ENCODE assay signal across 26 cellular contexts in the genomic region with DNA sequence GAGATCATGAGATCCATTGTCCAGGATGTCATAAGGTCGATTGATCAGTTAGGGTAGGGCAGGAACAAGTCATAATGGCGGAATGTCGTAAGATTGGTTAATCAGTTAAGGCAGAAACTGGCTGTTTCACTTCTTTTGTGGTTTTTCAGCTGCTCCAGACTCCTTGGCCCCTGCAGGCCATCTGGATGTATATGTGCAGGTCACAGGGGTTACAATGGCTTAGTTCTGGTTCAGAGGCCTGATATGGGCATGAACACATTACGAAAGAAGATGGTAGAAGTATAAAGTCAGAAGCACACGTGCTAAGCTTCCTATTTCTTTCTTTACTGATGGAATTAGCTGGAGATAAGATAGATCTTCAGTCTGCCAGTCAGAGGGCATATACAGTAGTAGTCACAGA.
"Had no signal": no experiment of that assay in that cellular context is flagged by ENCODE, and none has a peak within 500 bp of the region (broad histone marks: within the 10 kb centered on the region; RNA-seq: fewer than 3 reads in every experiment).

No MANE protein-coding gene starts in this region.

- H3K4me3 Mint-ChIP-seq: activated CD8-positive, alpha-beta memory T cell treated with anti-CD3 and anti-CD28 coated beads, Interleukin-2, amount 10 ng/mL, durations not matched to agents 7 days and 5 days; activated CD8-positive, alpha-beta T cell treated with anti-CD3 and anti-CD28 coated beads, Interleukin-2, amount 10 ng/mL, durations not matched to agents 7 days and 5 days; activated naive CD4-positive, alpha-beta T cell treated with anti-CD3 and anti-CD28 coated beads, Interleukin-2, amount 50 U/mL, for 24 hours; activated naive CD8-positive, alpha-beta T cell treated with anti-CD3 and anti-CD28 coated beads, Interleukin-2, amount 50 U/mL, for 24 hours; dendritic cell treated with granulocyte-macrophage colony-stimulating factor and Interleukin-4, amounts not matched to agents 40 ng/mL and 50 ng/mL, for 4 days; endodermal cell; immature natural killer cell; mesothelial cell of epicardium; naive B cell; nephron progenitor cell; stimulated activated effector memory CD8-positive, alpha-beta T cell treated with anti-CD3 and anti-CD28 coated beads, Interleukin-12 subunit alpha, Interleukin-12 subunit beta, amount 100 ng/mL, for 72 hours; stimulated activated naive CD8-positive, alpha-beta T cell treated with anti-CD3 and anti-CD28 coated beads, Interleukin-15, amount 100 ng/mL, for 72 hours; type B pancreatic cell; WTC11 had no signal

- H3K27me3 Mint-ChIP-seq: activated CD8-positive, alpha-beta memory T cell treated with anti-CD3 and anti-CD28 coated beads, Interleukin-2, amount 10 ng/mL, durations not matched to agents 7 days and 5 days; activated naive CD4-positive, alpha-beta T cell treated with anti-CD3 and anti-CD28 coated beads, Interleukin-2, amount 50 U/mL, for 24 hours; activated naive CD8-positive, alpha-beta T cell treated with anti-CD3 and anti-CD28 coated beads, Interleukin-2, amount 50 U/mL, for 24 hours; dendritic cell treated with granulocyte-macrophage colony-stimulating factor and Interleukin-4, amounts not matched to agents 40 ng/mL and 50 ng/mL, for 4 days; naive B cell; stimulated activated naive CD8-positive, alpha-beta T cell treated with anti-CD3 and anti-CD28 coated beads, Interleukin-15, amount 100 ng/mL, for 72 hours; type B pancreatic cell had no signal

- DNase-seq: activated CD4-positive, alpha-beta T cell treated with anti-CD3 and anti-CD28 coated beads for 1 hour; activated CD8-positive, alpha-beta memory T cell treated with anti-CD3 and anti-CD28 coated beads, Interleukin-2, amount 10 ng/mL, durations not matched to agents 7 days and 5 days; activated CD8-positive, alpha-beta T cell treated with anti-CD3 and anti-CD28 coated beads, Interleukin-2, amount 10 ng/mL, durations not matched to agents 7 days and 5 days; activated naive CD8-positive, alpha-beta T cell treated with anti-CD3 and anti-CD28 coated beads, Interleukin-2, amount 50 U/mL, for 24 hours; activated T-cell treated with anti-CD3 and anti-CD28 coated beads, Interleukin-2, amount 50 U/mL, for 48 hours; central memory CD4-positive, alpha-beta T cell; endodermal cell; foreskin fibroblast; heart left ventricle; immature natural killer cell; kidney; left colon; mammary epithelial cell; naive B cell; nephron progenitor cell; retina; small intestine; stimulated activated CD4-positive, alpha-beta T cell treated with anti-CD3 and anti-CD28 coated beads, Interleukin-4, amount 100 ng/mL, for 24 hours; stimulated activated naive CD8-positive, alpha-beta T cell treated with anti-CD3 and anti-CD28 coated beads, Interleukin-15, amount 100 ng/mL, for 72 hours had no signal

- H3K27ac Mint-ChIP-seq: activated CD8-positive, alpha-beta memory T cell treated with anti-CD3 and anti-CD28 coated beads, Interleukin-2, amount 10 ng/mL, durations not matched to agents 7 days and 5 days; activated CD8-positive, alpha-beta T cell treated with anti-CD3 and anti-CD28 coated beads, Interleukin-2, amount 10 ng/mL, durations not matched to agents 7 days and 5 days; activated naive CD4-positive, alpha-beta T cell treated with anti-CD3 and anti-CD28 coated beads, Interleukin-2, amount 50 U/mL, for 24 hours; activated naive CD8-positive, alpha-beta T cell treated with anti-CD3 and anti-CD28 coated beads, Interleukin-2, amount 50 U/mL, for 24 hours; activated T-helper 2 cell treated with anti-CD3 and anti-CD28 coated beads, Interferon-gamma antibody, Interleukin-2, Interleukin-4, amounts not matched to agents 10 μg/mL and 5 μg/mL and 100 μg/mL, durations not matched to agents 14 hours and 24 hours and 36 hours; dendritic cell treated with granulocyte-macrophage colony-stimulating factor and Interleukin-4, amounts not matched to agents 40 ng/mL and 50 ng/mL, for 4 days; endodermal cell; immature natural killer cell; mesothelial cell of epicardium; naive B cell; nephron progenitor cell; stimulated activated effector memory CD8-positive, alpha-beta T cell treated with anti-CD3 and anti-CD28 coated beads, Interleukin-12 subunit alpha, Interleukin-12 subunit beta, amount 100 ng/mL, for 72 hours; type B pancreatic cell; WTC11 had no signal

- H3K36me3 Mint-ChIP-seq: activated CD8-positive, alpha-beta memory T cell treated with anti-CD3 and anti-CD28 coated beads, Interleukin-2, amount 10 ng/mL, durations not matched to agents 7 days and 5 days; activated naive CD4-positive, alpha-beta T cell treated with anti-CD3 and anti-CD28 coated beads, Interleukin-2, amount 50 U/mL, for 24 hours; immature natural killer cell; mesothelial cell of epicardium; naive B cell; stimulated activated effector memory CD8-positive, alpha-beta T cell treated with anti-CD3 and anti-CD28 coated beads, Interleukin-12 subunit alpha, Interleukin-12 subunit beta, amount 100 ng/mL, for 72 hours had no signal

- H3K4me1 Mint-ChIP-seq: activated CD8-positive, alpha-beta memory T cell treated with anti-CD3 and anti-CD28 coated beads, Interleukin-2, amount 10 ng/mL, durations not matched to agents 7 days and 5 days; activated naive CD4-positive, alpha-beta T cell treated with anti-CD3 and anti-CD28 coated beads, Interleukin-2, amount 50 U/mL, for 24 hours; activated naive CD8-positive, alpha-beta T cell treated with anti-CD3 and anti-CD28 coated beads, Interleukin-2, amount 50 U/mL, for 24 hours; immature natural killer cell; mesothelial cell of epicardium; naive B cell; nephron progenitor cell; stimulated activated effector memory CD8-positive, alpha-beta T cell treated with anti-CD3 and anti-CD28 coated beads, Interleukin-12 subunit alpha, Interleukin-12 subunit beta, amount 100 ng/mL, for 72 hours; stimulated activated naive CD8-positive, alpha-beta T cell treated with anti-CD3 and anti-CD28 coated beads, Interleukin-15, amount 100 ng/mL, for 72 hours had no signal
